In genomic region chr7:26042237-26042636, GRCh38 we compare ENCODE assay signal across 7 cellular contexts.
"Had no signal": no experiment of that assay in that cellular context is flagged by ENCODE, and none has a peak within 500 bp of the region (broad histone marks: within the 10 kb centered on the region; RNA-seq: fewer than 3 reads in every experiment).

No MANE protein-coding gene starts in this region.

- ATAC-seq: GM12878 had no signal

- DNase-seq: GDM1, GF-D8 had no signal

- H3K4me3 ChIP-seq: GM12878 had no signal

- FAIRE-seq: GM12891, GM12892, GM18507, GM19239 had no signal
